In the genomic region with DNA sequence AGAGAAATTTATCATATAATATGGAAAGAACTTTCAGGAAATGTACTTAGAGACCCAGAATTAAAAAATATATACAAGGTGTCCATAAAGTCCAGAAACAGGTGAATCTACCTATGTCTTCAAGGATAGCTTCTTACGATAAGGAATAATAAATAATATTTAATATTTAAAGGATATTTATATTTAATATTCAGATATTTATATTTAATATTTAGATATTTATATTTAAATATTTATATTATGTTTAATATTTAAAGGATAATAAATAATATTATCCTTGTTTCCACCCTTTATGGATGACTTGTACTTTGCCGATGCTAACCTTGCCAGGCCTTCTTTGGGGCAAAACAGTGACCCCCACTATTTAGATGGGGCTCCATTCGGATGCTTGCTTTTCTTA, we compare ENCODE assay signal across 2 cellular contexts.
TF ChIP-seq lines count a peak whose summit lies in the region.

No MANE protein-coding gene starts in this region.

TF ChIP-seq in IMR-90, 13 proteins besides CTCF, POLR2A, EP300 and RAD21 (continued from another document):
- no peak for TF ChIP-seq BHLHE40 (IDR thresholded peaks at IDR 0.05; ENCODE audit: low read depth, low read length)
- TF ChIP-seq MAFK (IDR thresholded peaks at IDR 0.05; ENCODE audit: low read depth, low read length) = no peak
- TF ChIP-seq FOS (IDR thresholded peaks at IDR 0.05; ENCODE audit: low read depth, low read length) = no peak
- no peak for TF ChIP-seq SMC3 (IDR thresholded peaks at IDR 0.05; ENCODE audit: low read depth, low read length)
- TF ChIP-seq MXI1 (IDR thresholded peaks at IDR 0.05; ENCODE audit: borderline replicate concordance, low read depth, low read length) = no peak

TF ChIP-seq in neural cell, 6 proteins besides CTCF, POLR2A, EP300 and RAD21 (continued from another document):
- TF ChIP-seq, protein P1, sequence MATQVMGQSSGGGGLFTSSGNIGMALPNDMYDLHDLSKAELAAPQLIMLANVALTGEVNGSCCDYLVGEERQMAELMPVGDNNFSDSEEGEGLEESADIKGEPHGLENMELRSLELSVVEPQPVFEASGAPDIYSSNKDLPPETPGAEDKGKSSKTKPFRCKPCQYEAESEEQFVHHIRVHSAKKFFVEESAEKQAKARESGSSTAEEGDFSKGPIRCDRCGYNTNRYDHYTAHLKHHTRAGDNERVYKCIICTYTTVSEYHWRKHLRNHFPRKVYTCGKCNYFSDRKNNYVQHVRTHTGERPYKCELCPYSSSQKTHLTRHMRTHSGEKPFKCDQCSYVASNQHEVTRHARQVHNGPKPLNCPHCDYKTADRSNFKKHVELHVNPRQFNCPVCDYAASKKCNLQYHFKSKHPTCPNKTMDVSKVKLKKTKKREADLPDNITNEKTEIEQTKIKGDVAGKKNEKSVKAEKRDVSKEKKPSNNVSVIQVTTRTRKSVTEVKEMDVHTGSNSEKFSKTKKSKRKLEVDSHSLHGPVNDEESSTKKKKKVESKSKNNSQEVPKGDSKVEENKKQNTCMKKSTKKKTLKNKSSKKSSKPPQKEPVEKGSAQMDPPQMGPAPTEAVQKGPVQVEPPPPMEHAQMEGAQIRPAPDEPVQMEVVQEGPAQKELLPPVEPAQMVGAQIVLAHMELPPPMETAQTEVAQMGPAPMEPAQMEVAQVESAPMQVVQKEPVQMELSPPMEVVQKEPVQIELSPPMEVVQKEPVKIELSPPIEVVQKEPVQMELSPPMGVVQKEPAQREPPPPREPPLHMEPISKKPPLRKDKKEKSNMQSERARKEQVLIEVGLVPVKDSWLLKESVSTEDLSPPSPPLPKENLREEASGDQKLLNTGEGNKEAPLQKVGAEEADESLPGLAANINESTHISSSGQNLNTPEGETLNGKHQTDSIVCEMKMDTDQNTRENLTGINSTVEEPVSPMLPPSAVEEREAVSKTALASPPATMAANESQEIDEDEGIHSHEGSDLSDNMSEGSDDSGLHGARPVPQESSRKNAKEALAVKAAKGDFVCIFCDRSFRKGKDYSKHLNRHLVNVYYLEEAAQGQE (IDR thresholded peaks at IDR 0.05; ENCODE audit: borderline replicate concordance) = no peak
- TF ChIP-seq MXI1 (conservative IDR thresholded peaks at IDR 0.05; ENCODE audit: poor library complexity, severe bottlenecking) = no peak
- TF ChIP-seq POLR2AphosphoS5 (IDR thresholded peaks at IDR 0.05) = no peak
